Comparison of ENCODE assay signal across 9 cellular contexts in genomic region chr1:159076753-159077656, GRCh38. TPM values are rescaled to one million over a fixed set of nuclear protein-coding genes. Genes with fewer than 3 reads are reported as not detected.
DNase-seq lines count a peak whose midpoint lies in the region; ATAC-seq and TF ChIP-seq lines count a peak whose summit lies in the region.
"Had no signal": no experiment of that assay in that cellular context is flagged by ENCODE, and none has a peak within 500 bp of the region (broad histone marks: within the 10 kb centered on the region; RNA-seq: fewer than 3 reads in every experiment).

AIM2 (minus strand) TSS chr1:159076766; CDS start chr1:159073499, 3,267 bp downstream.

- no peaks in the 10 kb centered on the region for H3K36me3 Mint-ChIP-seq in activated naive CD8-positive, alpha-beta T cell treated with anti-CD3 and anti-CD28 coated beads for 36 hours

- peak; percentile 86 for ATAC-seq in HG03097 (IDR thresholded peaks at IDR 0.05; ENCODE audit: low FRiP score, unreplicated experiment)

- TF ChIP-seq POLR2A in GM19193 (IDR thresholded peaks at IDR 0.05; ENCODE audit: extremely low read depth, insufficient read depth, insufficient read length) = peak; percentile 54

- DNase-seq in T-helper 1 cell (peak; percentile 75 to 97 (median 84)), NCI-H345 treated with DMSO at 0.1 percent for 48 hours (lab: John Stamatoyannopoulos, UW; ENCODE audit: unreplicated experiment) (no peak), NCI-H510A treated with DMSO at 0.1 percent for 48 hours (lab: John Stamatoyannopoulos, UW) (no peak), NCI-H2196 (lab: John Stamatoyannopoulos, UW; ENCODE audit: unreplicated experiment) (no peak)
- DNase-seq in activated naive CD8-positive, alpha-beta T cell treated with anti-CD3 and anti-CD28 coated beads for 36 hours = peak; percentile 85
- peak; percentile 96 to 100 (median 100) for DNase-seq in stimulated activated CD4-positive, alpha-beta T cell treated with anti-CD3 and anti-CD28 coated beads, Interleukin-12 subunit alpha, Interleukin-12 subunit beta, amount 100 ng/mL, for 48 hours (ENCODE audit: low read depth in 2 of 3, low spot score in 1 of 3)

- H3K27me3 Mint-ChIP-seq in activated naive CD8-positive, alpha-beta T cell treated with anti-CD3 and anti-CD28 coated beads for 36 hours = peaks cover 19% of the 10 kb centered on the region

- peak within 1 kb of the TSS; percentile 96 for H3K27ac Mint-ChIP-seq in activated naive CD8-positive, alpha-beta T cell treated with anti-CD3 and anti-CD28 coated beads for 36 hours

- H3K4me3 Mint-ChIP-seq in activated naive CD8-positive, alpha-beta T cell treated with anti-CD3 and anti-CD28 coated beads for 36 hours = peak within 1 kb of the TSS; percentile 53

- peaks cover 23% of the 10 kb centered on the region for H3K4me1 Mint-ChIP-seq in activated naive CD8-positive, alpha-beta T cell treated with anti-CD3 and anti-CD28 coated beads for 36 hours

- no peaks in the 10 kb centered on the region for H3K9me3 Mint-ChIP-seq in activated naive CD8-positive, alpha-beta T cell treated with anti-CD3 and anti-CD28 coated beads for 36 hours

RNA-seq across cellular contexts. Expression of gene AIM2, which starts in this region (rescaled TPM):
- 1 to 10 TPM; 1.8 TPM for total RNA-seq in activated naive CD8-positive, alpha-beta T cell treated with anti-CD3 and anti-CD28 coated beads for 36 hours
- total RNA-seq: dermis microvascular lymphatic vessel endothelial cell had no signal

Comparison
In these comparisons a context has a peak if more than half of its experiments do, and no peak if none do; other contexts are left out.
1. DNase-seq: peak in T-helper 1 cell (5 of 5), activated naive CD8-positive, alpha-beta T cell treated with anti-CD3 and anti-CD28 coated beads for 36 hours (single experiment) and stimulated activated CD4-positive, alpha-beta T cell treated with anti-CD3 and anti-CD28 coated beads, Interleukin-12 subunit alpha, Interleukin-12 subunit beta, amount 100 ng/mL, for 48 hours (3 of 3); none in NCI-H345 treated with DMSO at 0.1 percent for 48 hours (single experiment), NCI-H510A treated with DMSO at 0.1 percent for 48 hours (single experiment) and NCI-H2196 (single experiment).